Comparison of ENCODE assay signal across 30 cellular contexts in genomic region chr20:10349118-10349517, GRCh38.
"Had no signal": no experiment of that assay in that cellular context is flagged by ENCODE, and none has a peak within 500 bp of the region (broad histone marks: within the 10 kb centered on the region; RNA-seq: fewer than 3 reads in every experiment).

No MANE protein-coding gene starts in this region.

- H3K27ac Mint-ChIP-seq: activated CD4-positive, alpha-beta memory T cell treated with anti-CD3 and anti-CD28 coated beads, Interleukin-2, amount 10 ng/mL, durations not matched to agents 7 days and 5 days; activated CD4-positive, alpha-beta T cell treated with anti-CD3 and anti-CD28 coated beads, Interleukin-2, amount 10 ng/mL, durations not matched to agents 7 days and 5 days; activated naive CD4-positive, alpha-beta T cell treated with anti-CD3 and anti-CD28 coated beads, Interleukin-2, amount 10 ng/mL, durations not matched to agents 7 days and 5 days; activated naive CD4-positive, alpha-beta T cell treated with anti-CD3 and anti-CD28 coated beads, Interleukin-2, amount 50 U/mL, for 72 hours; activated T-cell treated with anti-CD3 and anti-CD28 coated beads, Interleukin-2, amount 50 U/mL, for 24 hours; activated T-cell treated with anti-CD3 and anti-CD28 coated beads, Interleukin-2, amount 50 U/mL, for 72 hours; brain; dendritic cell treated with granulocyte-macrophage colony-stimulating factor and Interleukin-4, amounts not matched to agents 40 ng/mL and 50 ng/mL, for 4 days; endodermal cell; WTC11 had no signal

- H3K27ac ChIP-seq: ascending aorta, breast epithelium, cardiac muscle cell, coronary artery, dorsolateral prefrontal cortex, VCaP had no signal

- H3K27me3 Mint-ChIP-seq: activated CD4-positive, alpha-beta memory T cell treated with anti-CD3 and anti-CD28 coated beads, Interleukin-2, amount 10 ng/mL, durations not matched to agents 7 days and 5 days; activated naive CD4-positive, alpha-beta T cell treated with anti-CD3 and anti-CD28 coated beads, Interleukin-2, amount 10 ng/mL, durations not matched to agents 7 days and 5 days; activated T-cell treated with anti-CD3 and anti-CD28 coated beads, Interleukin-2, amount 50 U/mL, for 24 hours had no signal

- H3K9me3 ChIP-seq: ascending aorta, breast epithelium had no signal

- H3K4me3 Mint-ChIP-seq: activated CD4-positive, alpha-beta memory T cell treated with anti-CD3 and anti-CD28 coated beads, Interleukin-2, amount 10 ng/mL, durations not matched to agents 7 days and 5 days; activated CD4-positive, alpha-beta T cell treated with anti-CD3 and anti-CD28 coated beads, Interleukin-2, amount 10 ng/mL, durations not matched to agents 7 days and 5 days; activated naive CD4-positive, alpha-beta T cell treated with anti-CD3 and anti-CD28 coated beads, Interleukin-2, amount 10 ng/mL, durations not matched to agents 7 days and 5 days; activated naive CD8-positive, alpha-beta T cell treated with anti-CD3 and anti-CD28 coated beads, Interleukin-2, amount 10 ng/mL, durations not matched to agents 7 days and 5 days; activated T-cell treated with anti-CD3 and anti-CD28 coated beads, Interleukin-2, amount 50 U/mL, for 24 hours; activated T-cell treated with anti-CD3 and anti-CD28 coated beads, Interleukin-2, amount 50 U/mL, for 72 hours; brain; dendritic cell treated with granulocyte-macrophage colony-stimulating factor and Interleukin-4, amounts not matched to agents 40 ng/mL and 50 ng/mL, for 4 days; endodermal cell; WTC11 had no signal

- DNase-seq: activated CD4-positive, alpha-beta memory T cell treated with anti-CD3 and anti-CD28 coated beads, Interleukin-2, amount 10 ng/mL, durations not matched to agents 7 days and 5 days; activated CD4-positive, alpha-beta T cell treated with anti-CD3 and anti-CD28 coated beads for 1 hour; activated CD4-positive, alpha-beta T cell treated with anti-CD3 and anti-CD28 coated beads for 4 hours; activated CD4-positive, alpha-beta T cell treated with anti-CD3 and anti-CD28 coated beads, Interleukin-2, amount 10 ng/mL, durations not matched to agents 7 days and 5 days; activated CD4-positive, alpha-beta T cell treated with anti-CD3 and anti-CD28 coated beads, Interleukin-2, amount 50 U/mL, for 4 hours; activated CD8-positive, alpha-beta memory T cell treated with anti-CD3 and anti-CD28 coated beads, Interleukin-2, amount 50 U/mL, for 48 hours; activated gamma-delta T cell; activated naive CD4-positive, alpha-beta T cell; activated naive CD4-positive, alpha-beta T cell treated with anti-CD3 and anti-CD28 coated beads, Interleukin-2, amount 10 ng/mL, durations not matched to agents 7 days and 5 days; activated naive CD8-positive, alpha-beta T cell treated with anti-CD3 and anti-CD28 coated beads, Interleukin-2, amount 10 ng/mL, durations not matched to agents 7 days and 5 days; activated T-cell treated with anti-CD3 and anti-CD28 coated beads for 4 hours; activated T-cell treated with anti-CD3 and anti-CD28 coated beads, Interleukin-2, amount 50 U/mL, for 24 hours; activated T-cell treated with anti-CD3 and anti-CD28 coated beads, Interleukin-2, amount 50 U/mL, for 72 hours; central memory CD4-positive, alpha-beta T cell; dorsolateral prefrontal cortex; effector memory CD4-positive, alpha-beta T cell; endodermal cell; foreskin fibroblast; T-helper 2 cell had no signal

- H3K36me3 ChIP-seq: ascending aorta, breast epithelium, cardiac muscle cell had no signal

- ATAC-seq: activated naive CD4-positive, alpha-beta T cell treated with anti-CD3 and anti-CD28 coated beads, Interleukin-2, amount 50 U/mL, for 72 hours; activated T-cell treated with anti-CD3 and anti-CD28 coated beads, Interleukin-2, amount 50 U/mL, for 72 hours; esophagus mucosa; WTC11 had no signal

- H3K4me1 ChIP-seq: breast epithelium had no signal

- H3K4me3 ChIP-seq: ascending aorta, breast epithelium, cardiac muscle cell, coronary artery, dorsolateral prefrontal cortex had no signal

- H3K27me3 ChIP-seq: ascending aorta, breast epithelium, cardiac muscle cell, dorsolateral prefrontal cortex had no signal

- H3K36me3 Mint-ChIP-seq: activated naive CD4-positive, alpha-beta T cell treated with anti-CD3 and anti-CD28 coated beads, Interleukin-2, amount 10 ng/mL, durations not matched to agents 7 days and 5 days; activated naive CD8-positive, alpha-beta T cell treated with anti-CD3 and anti-CD28 coated beads, Interleukin-2, amount 10 ng/mL, durations not matched to agents 7 days and 5 days; brain had no signal

- H3K9me3 Mint-ChIP-seq: activated CD4-positive, alpha-beta memory T cell treated with anti-CD3 and anti-CD28 coated beads, Interleukin-2, amount 10 ng/mL, durations not matched to agents 7 days and 5 days; activated naive CD8-positive, alpha-beta T cell treated with anti-CD3 and anti-CD28 coated beads, Interleukin-2, amount 10 ng/mL, durations not matched to agents 7 days and 5 days; activated T-cell treated with anti-CD3 and anti-CD28 coated beads, Interleukin-2, amount 50 U/mL, for 24 hours; dendritic cell treated with granulocyte-macrophage colony-stimulating factor and Interleukin-4, amounts not matched to agents 40 ng/mL and 50 ng/mL, for 4 days; endodermal cell had no signal

- FAIRE-seq: frontal cortex had no signal
